8 cellular contexts compared by ENCODE assay signal in the genomic region with DNA sequence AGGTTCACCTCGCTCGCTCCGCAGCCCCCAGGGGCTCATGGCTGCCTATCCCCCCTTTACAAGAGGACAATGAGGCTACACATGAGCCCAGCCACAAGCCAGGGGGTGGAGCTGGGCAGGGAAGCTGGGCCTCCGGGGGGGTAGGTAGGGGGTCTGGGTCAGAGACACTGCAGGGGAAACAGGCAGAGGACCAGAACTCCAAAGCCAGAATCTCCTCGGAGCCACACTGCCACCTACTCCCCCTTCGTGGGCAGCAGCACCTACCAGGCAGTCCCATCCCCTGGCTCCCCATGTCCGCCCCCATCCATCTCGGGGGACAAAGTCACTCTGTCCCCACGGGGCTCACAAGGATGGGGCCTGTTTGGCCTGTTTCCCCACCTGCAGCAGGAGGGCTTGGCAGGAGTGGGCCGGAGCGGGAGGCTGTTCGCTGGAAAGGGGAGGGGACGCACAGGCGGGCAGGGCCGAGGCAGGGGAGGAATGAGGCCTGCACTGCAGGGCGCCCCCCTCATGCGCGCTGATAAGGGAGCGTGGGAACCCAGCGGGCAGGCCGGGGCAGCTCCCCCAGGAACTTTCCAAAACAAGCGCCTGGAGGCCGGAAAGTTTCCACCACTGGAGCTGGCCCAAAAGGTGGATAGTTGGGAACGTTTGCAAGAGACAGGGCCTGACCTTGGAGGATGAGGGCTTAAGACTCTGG. TPM values are rescaled to one million over a fixed set of nuclear protein-coding genes. Genes with fewer than 3 reads are reported as not detected.
A peak's percentile ranks its signal among the peaks of the same experiment; 100 is the strongest.
DNase-seq lines count a peak whose midpoint lies in the region; ATAC-seq and TF ChIP-seq lines count a peak whose summit lies in the region.

No MANE protein-coding gene starts in this region.

- ATAC-seq in HG02798 (IDR thresholded peaks at IDR 0.05; ENCODE audit: poor library complexity, unreplicated experiment), result no peak
- ATAC-seq in HG02870 (IDR thresholded peaks at IDR 0.05; ENCODE audit: unreplicated experiment), result no peak

- no peaks in the 10 kb centered on the region for H3K27me3 Mint-ChIP-seq in mesothelial cell of epicardium (ENCODE audit: low read depth)

- no peaks in the 10 kb centered on the region for H3K79me2 ChIP-seq in Loucy (ENCODE audit: insufficient read depth, low read length)

- H3K36me3 ChIP-seq in Loucy (ENCODE audit: insufficient read depth, low read length), result no peaks in the 10 kb centered on the region; the same call in 1 of the 2 replicates

- peak overlapping the region; percentile 75 for H3K4me3 Mint-ChIP-seq in mesothelial cell of epicardium

- H3K9me3 ChIP-seq in Loucy (ENCODE audit: insufficient read depth, low read depth, low read length), result no peaks in the 10 kb centered on the region

- no peaks in the 10 kb centered on the region for H3K27me3 ChIP-seq in Loucy (ENCODE audit: insufficient read depth, low read length, poor library complexity, severe bottlenecking)

- H3K36me3 Mint-ChIP-seq in mesothelial cell of epicardium, result peaks cover 2% of the 10 kb centered on the region

- H3K4me1 ChIP-seq in Loucy (ENCODE audit: insufficient read depth, low read length, poor library complexity, severe bottlenecking), result peaks cover 7% of the 10 kb centered on the region

- H3K9me3 Mint-ChIP-seq in mesothelial cell of epicardium, result no peaks in the 10 kb centered on the region

- TF ChIP-seq CTCF in Loucy (conservative IDR thresholded peaks at IDR 0.05; ENCODE audit: low read length) (no peak), mesothelial cell of epicardium (IDR thresholded peaks at IDR 0.05; ENCODE audit: unreplicated experiment) (no peak)

- H3K9ac ChIP-seq in Loucy (ENCODE audit: low read depth, low read length, poor library complexity, severe bottlenecking), result peak overlapping the region; percentile 69

- no peaks in the 10 kb centered on the region for H3K9me2 ChIP-seq in Loucy (replicated peaks; ENCODE audit: low read depth, low read length)

- peak; percentile 80 for DNase-seq in 8988T
- DNase-seq in ecto neural progenitor cell (ENCODE audit: low spot score), result peak; percentile 84
- peak; percentile 65 to 74 for DNase-seq in mesothelial cell of epicardium (ENCODE audit: low spot score in 2 of 2, unreplicated experiment in 2 of 2)
- DNase-seq in activated effector memory CD4-positive, alpha-beta T cell treated with anti-CD3 and anti-CD28 coated beads, Interleukin-2, amount 50 U/mL, for 16 hours, result no peak
- DNase-seq in NOMO-1 (lab: John Stamatoyannopoulos, UW; ENCODE audit: unreplicated experiment in 2 of 2), result no peak

- H3K27ac Mint-ChIP-seq in mesothelial cell of epicardium, result peak overlapping the region; percentile 98

- peak overlapping the region; percentile 75 for H3K4me3 ChIP-seq in Loucy (ENCODE audit: low read length, poor library complexity, severe bottlenecking)

- H3F3A ChIP-seq in Loucy (ENCODE audit: low read depth), result peaks cover 8% of the 10 kb centered on the region; the same call in 1 of the 2 replicates

- H3K4me1 Mint-ChIP-seq in mesothelial cell of epicardium, result peaks cover 50% of the 10 kb centered on the region

- no peaks in the 10 kb centered on the region for H4K20me1 ChIP-seq in Loucy (ENCODE audit: insufficient read depth, low read length, poor library complexity, severe bottlenecking)

- H3K4me2 ChIP-seq in Loucy (ENCODE audit: low read depth, low read length, poor library complexity, severe bottlenecking), result peak overlapping the region; percentile 94

- H2AFZ ChIP-seq in Loucy (ENCODE audit: low read length), result no peak overlapping the region

RNA-seq across cellular contexts. Expression of a gene that starts 0.5 kb away (rescaled TPM):
- total RNA-seq in mesothelial cell of epicardium, result 795 to 833 TPM (median 826 TPM) in 3 replicates

RNA-seq across cellular contexts. Expression of a gene that starts 19.3 kb away (rescaled TPM):
- 120 to 123 TPM (median 121 TPM) in 3 replicates for total RNA-seq in mesothelial cell of epicardium

RNA-seq across cellular contexts. Expression of a gene that starts 41.1 kb away (rescaled TPM):
- 0.18 to 0.29 TPM in 2 of 3 replicates, not detected in the other for total RNA-seq in mesothelial cell of epicardium

RNA-seq across cellular contexts. Expression of a gene that starts 52.5 kb away (rescaled TPM):
- 3.2 to 4.7 TPM (median 3.9 TPM) in 3 replicates for total RNA-seq in mesothelial cell of epicardium

Comparison
In these comparisons a context has a peak if more than half of its experiments do, and no peak if none do; other contexts are left out.
1. DNase-seq: peak in 8988T (single experiment), ecto neural progenitor cell (single experiment) and mesothelial cell of epicardium (2 of 2); none in activated effector memory CD4-positive, alpha-beta T cell treated with anti-CD3 and anti-CD28 coated beads, Interleukin-2, amount 50 U/mL, for 16 hours (single experiment) and NOMO-1 (0 of 2).